Comparison of ENCODE assay signal across 11 cellular contexts in the genomic region with DNA sequence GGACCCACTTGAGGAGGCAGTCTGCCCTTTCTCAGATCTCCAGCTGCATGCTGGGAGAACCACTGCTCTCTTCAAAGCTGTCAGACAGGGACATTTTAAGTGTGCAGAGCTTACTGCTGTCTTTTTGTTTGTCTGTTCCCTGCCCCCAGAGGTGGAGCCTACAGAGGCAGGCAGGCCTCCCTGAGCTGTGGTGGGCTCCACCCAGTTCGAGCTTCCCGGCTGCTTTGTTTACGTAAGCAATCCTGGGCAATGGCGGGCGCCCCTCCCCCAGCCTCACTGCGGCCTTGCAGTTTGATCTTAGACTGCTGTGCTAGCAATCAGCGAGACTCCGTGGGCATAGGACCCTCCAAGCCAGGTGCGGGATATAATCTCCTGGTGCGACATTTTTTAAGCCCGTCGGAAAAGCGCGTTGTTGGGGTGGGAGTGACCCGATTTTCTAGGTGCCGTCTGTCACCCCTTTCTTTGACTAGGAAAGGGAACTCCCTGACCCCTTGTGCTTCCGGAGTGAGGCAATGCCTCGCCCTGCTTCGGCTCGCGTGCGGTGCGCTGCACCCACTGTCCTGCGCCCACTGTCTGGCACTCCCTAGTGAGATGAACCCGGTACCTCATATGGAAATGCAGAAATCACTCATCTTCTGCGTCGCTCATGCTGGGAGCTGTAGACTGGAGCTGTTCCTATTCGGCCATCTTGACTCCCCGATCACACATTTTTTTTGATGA. TPM values are rescaled to one million over a fixed set of nuclear protein-coding genes. Genes with fewer than 3 reads are reported as not detected.
"Had no signal": no experiment of that assay in that cellular context is flagged by ENCODE, and none has a peak within 500 bp of the region (broad histone marks: within the 10 kb centered on the region; RNA-seq: fewer than 3 reads in every experiment).

No MANE protein-coding gene starts in this region.

RNA-seq across cellular contexts. Expression of a gene that starts 26.8 kb away (rescaled TPM):
- total RNA-seq: dermis microvascular lymphatic vessel endothelial cell, endodermal cell, glomerular endothelial cell, heart right ventricle, kidney epithelial cell, left lung, left ventricle myocardium superior, lung microvascular endothelial cell, mesothelial cell of epicardium, myocyte had no signal
- polyA plus RNA-seq: keratinocyte had no signal
